12 cellular contexts compared by ENCODE assay signal in genomic region chr4:150082241-150082640, GRCh38. TPM values are rescaled to one million over a fixed set of nuclear protein-coding genes. Genes with fewer than 3 reads are reported as not detected.
DNase-seq lines count a peak whose midpoint lies in the region; ATAC-seq, FAIRE-seq and TF ChIP-seq lines count a peak whose summit lies in the region.
"Had no signal": no experiment of that assay in that cellular context is flagged by ENCODE, and none has a peak within 500 bp of the region (broad histone marks: within the 10 kb centered on the region; RNA-seq: fewer than 3 reads in every experiment).

No MANE protein-coding gene starts in this region.

- DNase-seq in A549 (ENCODE audit: low read depth in 1 of 2, low spot score in 1 of 2) (no peak), A172 (ENCODE audit: low spot score) (no peak), GM19239 (ENCODE audit: insufficient read length, low spot score) (no peak), occipital lobe (lab: John Stamatoyannopoulos, UW) (no peak)
- DNase-seq in stimulated activated CD4-positive, alpha-beta T cell treated with anti-CD3 and anti-CD28 coated beads, Interleukin-4, amount 100 ng/mL, for 1 hour: no peak
- DNase-seq: activated CD8-positive, alpha-beta memory T cell treated with anti-CD3 and anti-CD28 coated beads, Interleukin-2, amount 10 ng/mL, durations not matched to agents 7 days and 5 days; immature natural killer cell had no signal

- H3K4me3 Mint-ChIP-seq in IgD-negative memory B cell: peak overlapping the region in 3 of 4 donors; percentile 20 to 68 (median 24)
- H3K4me3 Mint-ChIP-seq: activated CD8-positive, alpha-beta memory T cell treated with anti-CD3 and anti-CD28 coated beads, Interleukin-2, amount 10 ng/mL, durations not matched to agents 7 days and 5 days; CD4-positive, CD25-positive, alpha-beta regulatory T cell; immature natural killer cell had no signal

- no peaks in the 10 kb centered on the region for H3K9me3 ChIP-seq in A549

- WGBS in A549 (ENCODE audit: missing lambda C conversion rate): 91% methylated on average over 1 of the region's 1 CpG

- CTCF ChIA-PET in A549 (lab: Yijun Ruan, JAX): interaction anchor here (0.9 kb wide), 1 partner anchor 162 kb away, joined by 3 read pairs; no protein-coding TSS in a partner anchor

- 0 out of 6 replicates have a peak overlapping the region, but pooled peaks of 1 of the 2 experiments have one; percentile 4 for H3K27ac ChIP-seq in A549
- H3K27ac ChIP-seq: HL-60 had no signal

- H3K36me3 Mint-ChIP-seq in IgD-negative memory B cell: no peaks in the 10 kb centered on the region
- H3K36me3 Mint-ChIP-seq: activated CD8-positive, alpha-beta memory T cell treated with anti-CD3 and anti-CD28 coated beads, Interleukin-2, amount 10 ng/mL, durations not matched to agents 7 days and 5 days; CD4-positive, CD25-positive, alpha-beta regulatory T cell; immature natural killer cell had no signal

- no peak for TF ChIP-seq RAD21 in A549 (conservative IDR thresholded peaks at IDR 0.05 in 1 of 2, IDR thresholded peaks at IDR 0.05 in 1 of 2)

- no peak for ATAC-seq in A549
- peak; percentile 89 for ATAC-seq in GM18868 (IDR thresholded peaks at IDR 0.05; ENCODE audit: unreplicated experiment)
- peak; percentile 63 for ATAC-seq in HG02642 (IDR thresholded peaks at IDR 0.05; ENCODE audit: poor library complexity, unreplicated experiment)
- ATAC-seq: activated CD8-positive, alpha-beta memory T cell treated with anti-CD3 and anti-CD28 coated beads, Interleukin-2, amount 10 ng/mL, durations not matched to agents 7 days and 5 days had no signal

- POLR2A ChIA-PET in A549 (lab: Yijun Ruan, JAX): no interaction called here

- no peaks in the 10 kb centered on the region for H3K9me3 Mint-ChIP-seq in IgD-negative memory B cell

- peak overlapping the region in 2 of 3 donors; percentile 48 to 55 for H3K27ac Mint-ChIP-seq in IgD-negative memory B cell
- H3K27ac Mint-ChIP-seq: activated CD8-positive, alpha-beta memory T cell treated with anti-CD3 and anti-CD28 coated beads, Interleukin-2, amount 10 ng/mL, durations not matched to agents 7 days and 5 days; CD4-positive, CD25-positive, alpha-beta regulatory T cell; immature natural killer cell had no signal

- TF ChIP-seq CTCF in A549 (IDR thresholded peaks at IDR 0.05): no peak

- H3K4me1 ChIP-seq in A549: peaks cover 23% of the 10 kb centered on the region

- peak overlapping the region; percentile 88 for H3K4me2 ChIP-seq in A549

- no peak for TF ChIP-seq EP300 in A549 (IDR thresholded peaks at IDR 0.05)

- no peak overlapping the region; the same call in 2 of the 3 replicates for H3K4me3 ChIP-seq in A549

- FAIRE-seq in A549 (lab: Jason Lieb, UNC) (no peak), GM19239 (lab: Jason Lieb, UNC) (no peak)

- H3K4me1 Mint-ChIP-seq in IgD-negative memory B cell: peaks cover 7 to 24% (median 16%) of the 10 kb centered on the region in 3 donors

- no peak for TF ChIP-seq POLR2A in A549 (IDR thresholded peaks at IDR 0.05; ENCODE audit: low read length)

- H3K27me3 Mint-ChIP-seq in IgD-negative memory B cell: peaks cover 11% of the 10 kb centered on the region

TF ChIP-seq in A549, 52 proteins besides CTCF, POLR2A, EP300 and RAD21:
- TF ChIP-seq ZNF302 (CRISPR knock-in tag; IDR thresholded peaks at IDR 0.05) (no peak), BCL3 (IDR thresholded peaks at IDR 0.05) (no peak)

RNA-seq across cellular contexts. Expression of gene DCLK2, which starts 4.0 kb away (rescaled TPM):
- polyA plus RNA-seq in A549 (2011; rRNA removed): 8.1 and 8.2 TPM in 2 replicates
- 5.2 and 6.8 TPM in 2 replicates for polyA plus RNA-seq in A549 (2012; cell fraction: cytosol; rRNA removed)
- 12.1 and 14.2 TPM in 2 replicates for polyA plus RNA-seq in A549 (2012; cell fraction: nucleus; rRNA removed)
- 10.3 to 13.0 TPM (median 11.6 TPM) in 3 replicates for polyA plus RNA-seq in A549 (2017; fragmentation: RNase III; extraction: RNeasy Plus Mini Kit Qiagen cat#74134 plus additional on column Dnase treatment)
- polyA minus RNA-seq in A549 (2011; rRNA and poly(A)+ RNA removed): 10.2 and 14.9 TPM in 2 replicates
- 2.3 TPM for polyA plus RNA-seq in IgD-negative memory B cell
- 59.4 and 81.8 TPM in 2 replicates for total RNA-seq in A172 (2014; rRNA removed; shearing (Covaris generic))
- 65.0 TPM for total RNA-seq in occipital lobe
- polyA plus RNA-seq: CD4-positive, CD25-positive, alpha-beta regulatory T cell; immature natural killer cell had no signal

Comparison
In these comparisons a context has a peak if more than half of its experiments do, and no peak if none do; other contexts are left out.
1. ATAC-seq: peak in GM18868 (single experiment) and HG02642 (single experiment); none in A549 (0 of 2).